Comparison of ENCODE assay signal across 1 cellular context in the genomic region with DNA sequence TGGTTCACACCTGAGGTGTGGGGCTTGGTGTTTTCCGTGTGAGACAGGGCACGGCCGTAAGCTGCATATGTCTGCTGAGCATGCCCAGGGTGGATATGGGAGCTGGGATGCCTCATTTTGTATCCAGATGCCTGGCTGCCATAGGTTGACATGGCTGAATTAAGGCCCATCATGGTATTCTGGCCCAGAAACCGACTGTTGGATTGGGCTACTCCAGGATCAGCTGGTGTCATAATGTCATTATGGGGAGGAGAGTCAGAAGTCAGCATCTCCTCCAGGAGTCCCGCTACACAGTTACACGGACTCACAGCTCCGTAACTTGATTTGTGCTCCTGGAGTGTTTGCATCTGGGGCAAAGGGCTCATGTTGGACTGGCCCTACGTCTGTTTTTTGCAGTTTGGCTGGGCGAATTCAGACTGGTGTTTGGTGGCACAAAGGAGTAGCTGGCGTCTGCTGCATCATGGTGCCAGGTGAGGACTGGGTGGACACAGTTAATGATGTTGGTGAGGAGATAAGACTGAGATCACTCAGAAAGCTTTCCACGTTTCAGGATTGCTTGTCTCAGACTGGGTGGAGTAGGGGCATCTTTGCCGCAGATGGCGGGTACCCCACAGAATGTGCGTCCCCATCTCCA.
TF ChIP-seq lines count a peak whose summit lies in the region.

No MANE protein-coding gene starts in this region.

TF ChIP-seq in HEK293, 187 proteins besides CTCF, POLR2A, EP300 and RAD21 (continued from another document):
- TF ChIP-seq, protein P1, sequence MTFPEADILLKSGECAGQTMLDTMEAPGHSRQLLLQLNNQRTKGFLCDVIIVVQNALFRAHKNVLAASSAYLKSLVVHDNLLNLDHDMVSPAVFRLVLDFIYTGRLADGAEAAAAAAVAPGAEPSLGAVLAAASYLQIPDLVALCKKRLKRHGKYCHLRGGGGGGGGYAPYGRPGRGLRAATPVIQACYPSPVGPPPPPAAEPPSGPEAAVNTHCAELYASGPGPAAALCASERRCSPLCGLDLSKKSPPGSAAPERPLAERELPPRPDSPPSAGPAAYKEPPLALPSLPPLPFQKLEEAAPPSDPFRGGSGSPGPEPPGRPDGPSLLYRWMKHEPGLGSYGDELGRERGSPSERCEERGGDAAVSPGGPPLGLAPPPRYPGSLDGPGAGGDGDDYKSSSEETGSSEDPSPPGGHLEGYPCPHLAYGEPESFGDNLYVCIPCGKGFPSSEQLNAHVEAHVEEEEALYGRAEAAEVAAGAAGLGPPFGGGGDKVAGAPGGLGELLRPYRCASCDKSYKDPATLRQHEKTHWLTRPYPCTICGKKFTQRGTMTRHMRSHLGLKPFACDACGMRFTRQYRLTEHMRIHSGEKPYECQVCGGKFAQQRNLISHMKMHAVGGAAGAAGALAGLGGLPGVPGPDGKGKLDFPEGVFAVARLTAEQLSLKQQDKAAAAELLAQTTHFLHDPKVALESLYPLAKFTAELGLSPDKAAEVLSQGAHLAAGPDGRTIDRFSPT (tag by site-specific recombination; IDR thresholded peaks at IDR 0.05), result peak; percentile 39; the same call in 1 of the 2 replicates
- TF ChIP-seq ZBTB20 (tag by site-specific recombination; IDR thresholded peaks at IDR 0.05) (peak; percentile 86), ZNF707 (tag by site-specific recombination; IDR thresholded peaks at IDR 0.05) (no peak), YY2 (tag by site-specific recombination; IDR thresholded peaks at IDR 0.05) (0 out of 2 replicates have a peak, but pooled peaks have one; percentile 9), ZNF394 (tag by site-specific recombination; IDR thresholded peaks at IDR 0.05; ENCODE audit: borderline replicate concordance) (peak; percentile 95)
- TF ChIP-seq, protein P2, sequence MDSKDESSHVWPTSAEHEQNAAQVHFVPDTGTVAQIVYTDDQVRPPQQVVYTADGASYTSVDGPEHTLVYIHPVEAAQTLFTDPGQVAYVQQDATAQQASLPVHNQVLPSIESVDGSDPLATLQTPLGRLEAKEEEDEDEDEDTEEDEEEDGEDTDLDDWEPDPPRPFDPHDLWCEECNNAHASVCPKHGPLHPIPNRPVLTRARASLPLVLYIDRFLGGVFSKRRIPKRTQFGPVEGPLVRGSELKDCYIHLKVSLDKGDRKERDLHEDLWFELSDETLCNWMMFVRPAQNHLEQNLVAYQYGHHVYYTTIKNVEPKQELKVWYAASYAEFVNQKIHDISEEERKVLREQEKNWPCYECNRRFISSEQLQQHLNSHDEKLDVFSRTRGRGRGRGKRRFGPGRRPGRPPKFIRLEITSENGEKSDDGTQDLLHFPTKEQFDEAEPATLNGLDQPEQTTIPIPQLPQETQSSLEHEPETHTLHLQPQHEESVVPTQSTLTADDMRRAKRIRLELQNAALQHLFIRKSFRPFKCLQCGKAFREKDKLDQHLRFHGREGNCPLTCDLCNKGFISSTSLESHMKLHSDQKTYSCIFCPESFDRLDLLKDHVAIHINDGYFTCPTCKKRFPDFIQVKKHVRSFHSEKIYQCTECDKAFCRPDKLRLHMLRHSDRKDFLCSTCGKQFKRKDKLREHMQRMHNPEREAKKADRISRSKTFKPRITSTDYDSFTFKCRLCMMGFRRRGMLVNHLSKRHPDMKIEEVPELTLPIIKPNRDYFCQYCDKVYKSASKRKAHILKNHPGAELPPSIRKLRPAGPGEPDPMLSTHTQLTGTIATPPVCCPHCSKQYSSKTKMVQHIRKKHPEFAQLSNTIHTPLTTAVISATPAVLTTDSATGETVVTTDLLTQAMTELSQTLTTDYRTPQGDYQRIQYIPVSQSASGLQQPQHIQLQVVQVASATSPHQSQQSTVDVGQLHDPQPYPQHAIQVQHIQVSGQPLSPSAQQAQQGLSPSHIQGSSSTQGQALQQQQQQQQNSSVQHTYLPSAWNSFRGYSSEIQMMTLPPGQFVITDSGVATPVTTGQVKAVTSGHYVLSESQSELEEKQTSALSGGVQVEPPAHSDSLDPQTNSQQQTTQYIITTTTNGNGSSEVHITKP (tag by site-specific recombination; IDR thresholded peaks at IDR 0.05), result no peak
